8 cellular contexts compared by ENCODE assay signal in genomic region chr12:95790025-95790911, GRCh38. TPM values are rescaled to one million over a fixed set of nuclear protein-coding genes. Genes with fewer than 3 reads are reported as not detected.
DNase-seq lines count a peak whose midpoint lies in the region; ATAC-seq and TF ChIP-seq lines count a peak whose summit lies in the region.

Gene NTN4, minus strand, starts transcription at chr12:95790764. Its CDS starts 455 bp downstream, at chr12:95790309.

- H3K4me1 Mint-ChIP-seq in CD8-positive, alpha-beta memory T cell = peaks cover 12 to 22% (median 14%) of the 10 kb centered on the region in 3 donors
- peaks cover 47% of the 10 kb centered on the region for H3K4me1 Mint-ChIP-seq in brain

- no peak for TF ChIP-seq POLR2A in Peyer's patch (IDR thresholded peaks at IDR 0.05)

- peaks cover 9% of the 10 kb centered on the region for H3K4me1 ChIP-seq in CD8-positive, alpha-beta memory T cell (ENCODE audit: insufficient read depth, low read length)
- peaks cover 13% of the 10 kb centered on the region for H3K4me1 ChIP-seq in GM23248 (ENCODE audit: insufficient read depth)
- peaks cover 3 to 12% (median 5%) of the 10 kb centered on the region in 4 donors for H3K4me1 ChIP-seq in Peyer's patch
- H3K4me1 ChIP-seq in skeletal muscle tissue (ENCODE audit: control insufficient read depth in 3 of 3, insufficient read depth in 3 of 3, low read length in 3 of 3) = peaks cover 16 to 21% (median 21%) of the 10 kb centered on the region in 3 donors

- peak within 1 kb of the TSS; percentile 85 to 96 (median 88) for H3K4me3 Mint-ChIP-seq in CD8-positive, alpha-beta memory T cell
- H3K4me3 Mint-ChIP-seq in brain = peak within 1 kb of the TSS; percentile 86 to 95 (median 93)

- H3K27me3 ChIP-seq in CD8-positive, alpha-beta memory T cell (ENCODE audit: insufficient read depth, low read length, poor library complexity, severe bottlenecking) = peaks cover 17% of the 10 kb centered on the region
- peaks cover 24% of the 10 kb centered on the region for H3K27me3 ChIP-seq in GM23248 (replicated peaks; ENCODE audit: insufficient read depth)
- H3K27me3 ChIP-seq in Peyer's patch = no peaks in the 10 kb centered on the region
- H3K27me3 ChIP-seq in skeletal muscle tissue (ENCODE audit: control insufficient read depth in 3 of 3, insufficient read depth in 3 of 3, low read length in 3 of 3) = peaks cover 0 to 31% (median 26%) of the 10 kb centered on the region in 3 donors

- 1% methylated on average over 14 to 80 of the region's 95 CpGs for WGBS in GM23248 (ENCODE audit: low coverage in 1 of 2, low lambda C conversion rate in 2 of 2, missing lambda C conversion rate in 2 of 2), 2 experiments

- no peaks in the 10 kb centered on the region for H3K36me3 ChIP-seq in CD8-positive, alpha-beta memory T cell (ENCODE audit: insufficient read depth, low read length)
- H3K36me3 ChIP-seq in GM23248 (ENCODE audit: low read depth) (no peaks in the 10 kb centered on the region; the same call in 1 of the 2 replicates), Peyer's patch (no peaks in the 10 kb centered on the region), skeletal muscle tissue (ENCODE audit: control insufficient read depth in 3 of 3, insufficient read depth in 3 of 3, low read length in 3 of 3) (no peaks in the 10 kb centered on the region)

- no peak within 1 kb of the TSS for H3K27ac ChIP-seq in CD8-positive, alpha-beta memory T cell (ENCODE audit: low read depth, low read length)
- H3K27ac ChIP-seq in GM23248 (peak within 1 kb of the TSS; percentile 8; the same call in 1 of the 2 replicates), Peyer's patch (peak within 1 kb of the TSS; percentile 17 to 75 (median 59)), skeletal muscle tissue (ENCODE audit: low read depth, low read length) (peak within 1 kb of the TSS; percentile 42)

- no peaks in the 10 kb centered on the region for H3K9me3 Mint-ChIP-seq in CD8-positive, alpha-beta memory T cell
- H3K9me3 Mint-ChIP-seq in brain = no peaks in the 10 kb centered on the region

- ATAC-seq in HG02763 (IDR thresholded peaks at IDR 0.05; ENCODE audit: unreplicated experiment) = no peak

- peak within 1 kb of the TSS; percentile 69 for H2AFZ ChIP-seq in GM23248

- TF ChIP-seq CTCF in Peyer's patch (IDR thresholded peaks at IDR 0.05) (no peak), brain (conservative IDR thresholded peaks at IDR 0.05) (no peak)

- in situ Hi-C loops in GM23248 (cut with MboI) = no loop called here

- H3K4me2 ChIP-seq in GM23248 (ENCODE audit: unreplicated experiment) = peak within 1 kb of the TSS; percentile 68

- no peaks in the 10 kb centered on the region for H3K9me3 ChIP-seq in CD8-positive, alpha-beta memory T cell (ENCODE audit: low read length)
- H3K9me3 ChIP-seq in GM23248 (ENCODE audit: low read depth) = no peaks in the 10 kb centered on the region
- H3K9me3 ChIP-seq in Peyer's patch = no peaks in the 10 kb centered on the region
- no peaks in the 10 kb centered on the region for H3K9me3 ChIP-seq in iPS-18c (ENCODE audit: control insufficient read depth, insufficient read depth, low read length)
- no peaks in the 10 kb centered on the region for H3K9me3 ChIP-seq in skeletal muscle tissue (ENCODE audit: control insufficient read depth in 3 of 3, low read length in 3 of 3)

- DNase-seq in CD8-positive, alpha-beta memory T cell = peak in 3 of 5 donors; percentile 15 to 23 (median 18)
- DNase-seq in GM23248 (peak; percentile 79), Peyer's patch (peak in 2 of 3 donors; percentile 59 to 74), medulla oblongata (ENCODE audit: extremely low spot score) (no peak)

- H3K79me2 ChIP-seq in GM23248 (ENCODE audit: insufficient read depth) = no peaks in the 10 kb centered on the region; the same call in 1 of the 2 replicates

- H3K27me3 Mint-ChIP-seq in CD8-positive, alpha-beta memory T cell = peaks cover 37 to 79% of the 10 kb centered on the region in 2 donors
- H3K27me3 Mint-ChIP-seq in brain = peaks cover 40% of the 10 kb centered on the region

- peak within 1 kb of the TSS; percentile 33 for H3K4me3 ChIP-seq in CD8-positive, alpha-beta memory T cell (ENCODE audit: low read length)
- H3K4me3 ChIP-seq in GM23248 (peak within 1 kb of the TSS; percentile 80), Peyer's patch (peak within 1 kb of the TSS; percentile 55 to 87 (median 66)), iPS-18c (ENCODE audit: insufficient read depth, low read depth, low read length) (peak within 1 kb of the TSS; percentile 75), skeletal muscle tissue (ENCODE audit: low read length in 3 of 3) (peak within 1 kb of the TSS; percentile 70 to 83 (median 77))

- POLR2A ChIA-PET in CD8-positive, alpha-beta memory T cell (lab: Charles Lee) = no interaction called here

- CTCF ChIA-PET in CD8-positive, alpha-beta memory T cell (lab: Charles Lee) = no interaction called here

- H3K36me3 Mint-ChIP-seq in CD8-positive, alpha-beta memory T cell = no peaks in the 10 kb centered on the region
- peaks cover 6% of the 10 kb centered on the region for H3K36me3 Mint-ChIP-seq in brain

- H3F3A ChIP-seq in GM23248 (ENCODE audit: insufficient read depth) = peaks cover 2% of the 10 kb centered on the region; the same call in 1 of the 2 replicates

- peak within 1 kb of the TSS; percentile 34 to 95 (median 86) for H3K27ac Mint-ChIP-seq in CD8-positive, alpha-beta memory T cell
- H3K27ac Mint-ChIP-seq in brain = peak within 1 kb of the TSS; percentile 38 to 86 (median 72)

- H4K20me1 ChIP-seq in GM23248 (ENCODE audit: insufficient read depth) = no peaks in the 10 kb centered on the region

- no peaks in the 10 kb centered on the region for H3K9me2 ChIP-seq in GM23248 (ENCODE audit: insufficient read depth)

- H3K9ac ChIP-seq in GM23248 = peak within 1 kb of the TSS; percentile 88
- peak within 1 kb of the TSS; percentile 66 to 81 (median 79) for H3K9ac ChIP-seq in skeletal muscle tissue (ENCODE audit: low read depth in 1 of 3, low read length in 3 of 3)

RNA-seq across cellular contexts. Expression of gene NTN4, which starts in this region (rescaled TPM):
- not detected for total RNA-seq in CD8-positive, alpha-beta memory T cell
- polyA plus RNA-seq in CD8-positive, alpha-beta memory T cell = 4.2 TPM
- 63.7 and 76.6 TPM in 2 replicates for total RNA-seq in GM23248 (2014; rRNA removed; shearing (Covaris generic))
- polyA plus RNA-seq in GM23248 (2016; fragmentation: Nextera tagmentation; extraction: Ambion mirVana) (35.2 and 36.9 TPM in 2 replicates), brain (ENCODE audit: insufficient read depth, low read depth, low replicate concordance) (2.6 TPM)
- total RNA-seq in Peyer's patch (10 to 100 TPM; 12.3 to 20.6 (median 16.6) TPM), skeletal muscle tissue (20.9 TPM)

Comparison
In these comparisons a context has a peak if more than half of its experiments do, and no peak if none do; other contexts are left out.
1. RNA of gene NTN4 (total RNA-seq): 63.7 to 76.6 TPM in GM23248, 20.9 TPM in skeletal muscle tissue (single experiment) and 12.3 to 20.6 TPM in Peyer's patch; not detected in CD8-positive, alpha-beta memory T cell; every median in the first group is over 10 times any median in the second.
2. Peak in every context shown above with its lines, with median percentiles within 50 percentile points of each other: H3K4me3 ChIP-seq.